8 cellular contexts compared by ENCODE assay signal in the genomic region with DNA sequence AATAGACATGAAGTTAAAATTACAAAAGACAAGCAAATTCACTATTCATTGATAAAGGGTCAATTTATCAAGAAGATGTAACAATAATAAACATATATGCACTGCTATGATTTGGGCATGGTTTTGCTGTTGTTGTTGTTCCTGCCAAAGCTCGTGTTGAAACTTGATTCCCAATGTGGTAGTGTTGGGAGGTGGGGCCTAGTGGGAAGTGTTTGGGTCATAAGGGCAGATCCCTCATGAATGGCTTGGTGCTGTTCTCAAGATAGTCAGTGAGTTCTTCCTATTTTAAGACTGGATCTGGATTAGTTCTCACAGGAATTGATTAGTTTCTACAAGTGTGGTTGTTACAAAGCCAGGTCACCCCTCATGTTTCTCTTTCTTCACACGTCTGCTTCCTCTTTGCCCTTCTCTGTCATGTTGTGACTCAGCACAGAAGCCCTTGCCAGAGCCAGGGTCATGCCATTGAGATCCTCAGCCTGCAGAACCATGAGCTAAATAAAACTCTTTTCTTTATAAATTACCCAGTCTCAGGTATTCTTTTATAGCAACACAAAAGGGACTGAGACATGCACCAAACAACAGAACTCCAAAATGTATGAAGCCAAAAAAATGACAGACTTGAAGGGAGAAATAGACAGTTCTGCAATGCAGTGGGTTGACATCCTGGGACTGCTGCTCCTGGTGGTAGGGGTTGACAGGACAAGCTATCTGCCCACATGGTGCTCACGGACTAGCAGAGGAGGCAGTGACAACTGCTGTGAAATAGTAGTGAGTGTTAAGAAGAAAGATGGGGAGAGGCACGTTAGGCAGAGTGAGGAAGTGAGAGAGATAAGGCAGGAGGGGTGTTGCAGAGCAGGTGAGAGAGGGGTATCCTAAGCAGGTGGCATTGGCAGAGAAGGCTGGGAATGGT. TPM values are rescaled to one million over a fixed set of nuclear protein-coding genes. Genes with fewer than 3 reads are reported as not detected.
A peak's percentile ranks its signal among the peaks of the same experiment; 100 is the strongest.
DNase-seq lines count a peak whose midpoint lies in the region; TF ChIP-seq lines count a peak whose summit lies in the region.

No MANE protein-coding gene starts in this region.

- H3K36me3 ChIP-seq in A673 (ENCODE audit: insufficient read depth, low read length, poor library complexity, severe bottlenecking) = no peaks in the 10 kb centered on the region

- no peaks in the 10 kb centered on the region for H3K36me3 Mint-ChIP-seq in HFFc6 (ENCODE audit: low read depth)
- H3K36me3 Mint-ChIP-seq in chondrocyte (ENCODE audit: low read depth) = peaks cover 2% of the 10 kb centered on the region
- H3K36me3 Mint-ChIP-seq in glutamatergic neuron (ENCODE audit: unreplicated experiment) = no peaks in the 10 kb centered on the region

- no peaks in the 10 kb centered on the region for H3K4me1 ChIP-seq in A673 (ENCODE audit: insufficient read depth, low read length, poor library complexity, severe bottlenecking)

- H3K4me1 Mint-ChIP-seq in HFFc6 (ENCODE audit: low read depth) = peaks cover 12% of the 10 kb centered on the region
- no peaks in the 10 kb centered on the region for H3K4me1 Mint-ChIP-seq in chondrocyte (ENCODE audit: low read depth)
- H3K4me1 Mint-ChIP-seq in glutamatergic neuron (ENCODE audit: low read depth, unreplicated experiment) = no peaks in the 10 kb centered on the region

- H3K27ac Mint-ChIP-seq in HFFc6 (no peak overlapping the region), chondrocyte (ENCODE audit: unreplicated experiment) (peak overlapping the region; percentile 29), glutamatergic neuron (ENCODE audit: unreplicated experiment) (no peak overlapping the region)

- H3K9me3 Mint-ChIP-seq in HFFc6 (no peaks in the 10 kb centered on the region), chondrocyte (ENCODE audit: low read depth) (no peaks in the 10 kb centered on the region), glutamatergic neuron (ENCODE audit: unreplicated experiment) (no peaks in the 10 kb centered on the region)

- H3K9me3 ChIP-seq in A673 (ENCODE audit: low read depth, low read length, poor library complexity, severe bottlenecking) = no peaks in the 10 kb centered on the region

- peaks cover 40% of the 10 kb centered on the region for H3K27me3 ChIP-seq in A673 (replicated peaks; ENCODE audit: insufficient read depth, low read depth, low read length, poor library complexity)

- DNase-seq in NCI-H146 (lab: John Stamatoyannopoulos, UW) (peak; percentile 20), NCI-H146 treated with DMSO at 0.1 percent for 48 hours (lab: John Stamatoyannopoulos, UW; ENCODE audit: unreplicated experiment) (no peak), HFFc6 (peak; percentile 10), NAMALWA (ENCODE audit: low spot score) (peak; percentile 90), chondrocyte (ENCODE audit: low spot score) (no peak), glutamatergic neuron (no peak), C1 segment of cervical spinal cord (lab: John Stamatoyannopoulos, UW) (no peak), A673 (ENCODE audit: low spot score) (no peak)

- H3K4me3 ChIP-seq in A673 (ENCODE audit: low read depth, low read length, poor library complexity, severe bottlenecking) = no peak overlapping the region

- H3K27me3 Mint-ChIP-seq in HFFc6 (ENCODE audit: insufficient read depth) (peaks cover 8% of the 10 kb centered on the region), chondrocyte (ENCODE audit: low read depth) (peaks cover 51% of the 10 kb centered on the region), glutamatergic neuron (ENCODE audit: unreplicated experiment) (peaks cover 1% of the 10 kb centered on the region)

- intact Hi-C loops in A673 (cut with micrococcal nuclease; ENCODE audit: unreplicated experiment) = loop anchor here (5.0 to 10.0 kb wide), 4 partner anchors 139 to 481 kb away; no protein-coding TSS in a partner anchor

- H3K27ac ChIP-seq in A673 (ENCODE audit: low read depth, low read length, poor library complexity, severe bottlenecking) = no peak overlapping the region

- no peak for TF ChIP-seq CTCF in HFFc6 (IDR thresholded peaks at IDR 0.05)
- TF ChIP-seq CTCF in chondrocyte (IDR thresholded peaks at IDR 0.05) = no peak
- TF ChIP-seq CTCF in glutamatergic neuron (IDR thresholded peaks at IDR 0.05; ENCODE audit: partially characterized antibody, unreplicated experiment) = no peak
- TF ChIP-seq CTCF in A673 (conservative IDR thresholded peaks at IDR 0.05; ENCODE audit: low read depth, low read length) = no peak

- POLR2A ChIA-PET in A673 (lab: Charles Lee; ENCODE audit: low non-redundant PET) = no interaction called here

- CTCF ChIA-PET in A673 (lab: Charles Lee) = interaction anchor here (0.7 to 1.6 kb wide), 3 partner anchors 72 to 492 kb away, joined by 4 to 14 read pairs (median 9); no protein-coding TSS in a partner anchor

- H3K4me3 Mint-ChIP-seq in HFFc6 = no peak overlapping the region
- no peak overlapping the region for H3K4me3 Mint-ChIP-seq in chondrocyte (ENCODE audit: unreplicated experiment)
- no peak overlapping the region for H3K4me3 Mint-ChIP-seq in glutamatergic neuron (ENCODE audit: unreplicated experiment)

- no TSS peak for BruUV-seq in A673 (replicated peaks; lab: Mats Ljungman, UMichigan)

RNA-seq across cellular contexts. Expression of gene SKA1, which starts 18.6 kb away (rescaled TPM):
- total RNA-seq in HFFc6 (2021; fragmentation: NEBNext Ultra II Directional; extraction: Animal tissue kit (Norgen Biotek cat#: 25700)) = 10 to 100 TPM in 5 of 6 experiments, 1 to 10 TPM in 1; 8.2 to 18.0 (median 15.7) TPM
- 3.7 to 4.7 TPM (median 4.3 TPM) in 3 replicates for total RNA-seq in chondrocyte
- 2.0 TPM for total RNA-seq in glutamatergic neuron (ENCODE audit: unreplicated experiment)
- total RNA-seq in A673 (2021) = 37.3 and 41.8 TPM in 2 replicates

Comparison
In these comparisons a context has a peak if more than half of its experiments do, and no peak if none do; other contexts are left out.
1. DNase-seq: peak in NCI-H146 (single experiment), HFFc6 (single experiment) and NAMALWA (single experiment); none in NCI-H146 treated with DMSO at 0.1 percent for 48 hours (single experiment), chondrocyte (single experiment), glutamatergic neuron (single experiment), C1 segment of cervical spinal cord (0 of 14) and A673 (single experiment).